In the genomic region with DNA sequence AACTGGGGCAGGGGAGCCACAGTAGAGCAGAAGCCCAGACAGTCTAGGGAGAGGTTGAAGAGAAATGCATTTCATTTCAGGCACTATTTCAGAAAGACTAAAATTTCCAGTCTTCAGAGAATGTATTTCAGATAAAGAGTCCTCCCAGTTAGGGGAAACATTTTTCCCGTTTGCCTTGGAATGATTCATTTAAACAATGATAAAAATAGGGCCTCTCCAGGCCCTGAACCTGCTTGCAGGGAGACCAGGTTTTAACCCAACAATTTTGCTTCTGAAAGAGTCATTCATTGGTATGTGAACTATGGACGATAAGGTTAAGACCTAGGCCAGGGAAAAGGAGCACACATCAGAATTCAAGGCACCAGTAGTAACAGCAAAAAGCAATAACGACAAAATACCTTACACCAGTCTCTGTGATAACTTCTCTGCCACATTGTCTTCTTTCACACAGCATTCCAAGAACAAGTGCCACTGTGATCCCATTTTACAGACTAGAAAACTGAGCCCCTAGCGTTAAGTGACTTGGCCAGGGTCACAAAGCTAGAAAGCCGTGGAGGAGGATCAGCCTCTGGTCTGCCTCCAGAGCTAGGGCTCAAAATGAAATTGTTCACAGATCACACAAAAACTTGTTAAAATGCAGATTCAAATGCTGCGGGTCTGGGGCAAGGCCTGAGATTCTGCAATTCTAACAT, we compare ENCODE assay signal across 18 cellular contexts.
"Had no signal": no experiment of that assay in that cellular context is flagged by ENCODE, and none has a peak within 500 bp of the region (broad histone marks: within the 10 kb centered on the region; RNA-seq: fewer than 3 reads in every experiment).

No MANE protein-coding gene starts in this region.

- H3K36me3 Mint-ChIP-seq: activated naive CD4-positive, alpha-beta T cell treated with anti-CD3 and anti-CD28 coated beads, Interleukin-2, amount 10 ng/mL, durations not matched to agents 7 days and 5 days; memory B cell; naive thymus-derived CD4-positive, alpha-beta T cell had no signal

- H3K9me3 Mint-ChIP-seq: activated naive CD4-positive, alpha-beta T cell treated with anti-CD3 and anti-CD28 coated beads, Interleukin-2, amount 10 ng/mL, durations not matched to agents 7 days and 5 days; activated naive CD8-positive, alpha-beta T cell treated with anti-CD3 and anti-CD28 coated beads, Interleukin-2, amount 50 U/mL, for 24 hours; memory B cell had no signal

- H3K36me3 ChIP-seq: neutrophil, stomach, vagina had no signal

- DNase-seq: activated CD4-positive, alpha-beta T cell treated with anti-CD3 and anti-CD28 coated beads for 1 hour; activated CD8-positive, alpha-beta memory T cell treated with anti-CD3 and anti-CD28 coated beads for 24 hours; activated CD8-positive, alpha-beta memory T cell treated with anti-CD3 and anti-CD28 coated beads, Interleukin-2, amount 50 U/mL, for 48 hours; activated effector memory CD4-positive, alpha-beta T cell treated with Interleukin-2 at 50 U/mL for 16 hours; activated naive CD4-positive, alpha-beta T cell treated with anti-CD3 and anti-CD28 coated beads, Interleukin-2, amount 10 ng/mL, durations not matched to agents 7 days and 5 days; activated naive CD8-positive, alpha-beta T cell treated with anti-CD3 and anti-CD28 coated beads, Interleukin-2, amount 50 U/mL, for 24 hours; activated T-cell treated with anti-CD3 and anti-CD28 coated beads, Interleukin-2, amount 50 U/mL, for 48 hours; cerebellar nuclear complex; cortex of kidney; naive thymus-derived CD4-positive, alpha-beta T cell; posterior cingulate gyrus; stimulated activated CD4-positive, alpha-beta T cell treated with anti-CD3 and anti-CD28 coated beads, Interleukin-2, amount 100 ng/mL, for 48 hours; stomach; T-helper 2 cell had no signal

- H3K4me3 ChIP-seq: stomach, vagina had no signal

- H3K4me1 ChIP-seq: stomach, vagina had no signal

- H3K4me1 Mint-ChIP-seq: activated naive CD4-positive, alpha-beta T cell treated with anti-CD3 and anti-CD28 coated beads, Interleukin-2, amount 10 ng/mL, durations not matched to agents 7 days and 5 days; activated naive CD8-positive, alpha-beta T cell treated with anti-CD3 and anti-CD28 coated beads, Interleukin-2, amount 50 U/mL, for 24 hours; memory B cell; naive thymus-derived CD4-positive, alpha-beta T cell had no signal

- H3K27ac Mint-ChIP-seq: activated naive CD4-positive, alpha-beta T cell treated with anti-CD3 and anti-CD28 coated beads, Interleukin-2, amount 10 ng/mL, durations not matched to agents 7 days and 5 days; activated naive CD8-positive, alpha-beta T cell treated with anti-CD3 and anti-CD28 coated beads, Interleukin-2, amount 50 U/mL, for 24 hours; memory B cell; naive thymus-derived CD4-positive, alpha-beta T cell had no signal

- H3K4me3 Mint-ChIP-seq: activated naive CD4-positive, alpha-beta T cell treated with anti-CD3 and anti-CD28 coated beads, Interleukin-2, amount 10 ng/mL, durations not matched to agents 7 days and 5 days; activated naive CD8-positive, alpha-beta T cell treated with anti-CD3 and anti-CD28 coated beads, Interleukin-2, amount 50 U/mL, for 24 hours; memory B cell; naive thymus-derived CD4-positive, alpha-beta T cell had no signal

- H3K9me3 ChIP-seq: neutrophil, stomach, vagina had no signal

- H3K27me3 ChIP-seq: neutrophil, stomach, vagina had no signal

- H3K27me3 Mint-ChIP-seq: activated naive CD4-positive, alpha-beta T cell treated with anti-CD3 and anti-CD28 coated beads, Interleukin-2, amount 10 ng/mL, durations not matched to agents 7 days and 5 days had no signal

- H3K27ac ChIP-seq: neutrophil, stomach, vagina, VCaP had no signal

- ATAC-seq: activated naive CD8-positive, alpha-beta T cell treated with anti-CD3 and anti-CD28 coated beads, Interleukin-2, amount 50 U/mL, for 24 hours; naive thymus-derived CD4-positive, alpha-beta T cell had no signal
